8 cellular contexts compared by ENCODE assay signal in the genomic region with DNA sequence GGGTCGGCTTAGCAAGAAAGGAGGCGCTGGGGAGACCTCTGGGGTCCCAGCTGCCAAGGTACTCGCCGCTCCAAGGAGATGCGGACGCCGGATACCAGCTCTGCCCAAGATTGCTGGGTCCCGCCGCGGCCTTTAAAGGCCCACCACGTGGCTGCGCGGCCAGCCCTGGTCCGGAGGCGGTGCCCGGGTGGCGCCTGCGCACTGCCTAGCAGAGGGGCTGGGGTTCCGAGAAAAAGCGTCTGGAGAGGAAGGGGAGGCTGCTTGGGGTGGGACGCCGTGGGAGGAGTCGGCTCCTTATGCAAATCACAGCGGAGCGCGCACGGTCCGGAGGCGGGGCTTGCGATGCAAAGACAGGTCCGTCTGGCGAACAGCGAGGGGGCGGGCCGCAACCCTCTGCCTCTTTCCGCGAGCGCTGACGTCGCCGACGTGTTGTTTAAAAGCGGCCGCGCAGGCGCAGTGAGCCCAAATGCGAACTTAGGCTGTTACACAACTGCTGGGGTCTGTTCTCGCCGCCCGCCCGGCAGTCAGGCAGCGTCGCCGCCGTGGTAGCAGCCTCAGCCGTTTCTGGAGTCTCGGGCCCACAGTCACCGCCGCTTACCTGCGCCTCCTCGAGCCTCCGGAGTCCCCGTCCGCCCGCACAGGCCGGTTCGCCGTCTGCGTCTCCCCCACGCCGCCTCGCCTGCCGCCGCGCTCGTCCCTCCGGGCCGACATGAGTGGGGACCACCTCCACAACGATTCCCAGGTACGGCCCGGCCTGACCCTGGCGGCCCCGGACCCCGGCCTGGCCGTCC. TPM values are rescaled to one million over a fixed set of nuclear protein-coding genes. Genes with fewer than 3 reads are reported as not detected.
DNase-seq lines count a peak whose midpoint lies in the region; ATAC-seq and TF ChIP-seq lines count a peak whose summit lies in the region.

TSS of gene TOP1 (plus strand) at position 464 of the 791 bp plus-strand sequence. CDS start at position 710, 246 bp downstream.

- no peaks in the 10 kb centered on the region for H3F3A ChIP-seq in DOHH2 (ENCODE audit: control insufficient read depth, insufficient read depth)
- H3F3A ChIP-seq in GM23338 (replicated peaks; ENCODE audit: low read depth) = no peaks in the 10 kb centered on the region

- CTCF ChIA-PET in naive thymus-derived CD4-positive, alpha-beta T cell (lab: Charles Lee) = interaction anchor here (1.0 kb wide), 1 partner anchor 38 kb away, joined by 4 read pairs; no protein-coding TSS in a partner anchor

- DNase-seq in GM23338 (ENCODE audit: low spot score) (peak; percentile 100), LHCN-M2 (ENCODE audit: low read depth) (peak; percentile 99), RPMI8226 (peak; percentile 100), fibroblast of gingiva (ENCODE audit: low read depth) (peak; percentile 100)
- DNase-seq in activated T-helper 1 cell treated with anti-CD3 and anti-CD28 coated beads, Interleukin-2, amount 50 U/mL, for 16 hours (ENCODE audit: low read depth in 1 of 2, low spot score in 1 of 2) = peak; percentile 99 to 100
- DNase-seq in naive thymus-derived CD4-positive, alpha-beta T cell = peak; percentile 98 to 100 (median 99)
- DNase-seq in stimulated activated naive B cell treated with anti-CD40 and anti-IgM and Interleukin-4, amounts not matched to agents 10 μg/mL and 1 μg/mL and 100 μg/mL, for 72 hours = peak; percentile 100

- H3K4me1 Mint-ChIP-seq in GM23338 = peaks cover 49% of the 10 kb centered on the region
- peaks cover 41 to 52% (median 48%) of the 10 kb centered on the region in 7 donors for H3K4me1 Mint-ChIP-seq in naive thymus-derived CD4-positive, alpha-beta T cell
- H3K4me1 Mint-ChIP-seq in stimulated activated naive B cell treated with anti-CD40 and anti-IgM and Interleukin-4, amounts not matched to agents 10 μg/mL and 1 μg/mL and 100 μg/mL, for 72 hours = peaks cover 33 to 47% of the 10 kb centered on the region in 2 donors

- POLR2A ChIA-PET in naive thymus-derived CD4-positive, alpha-beta T cell (lab: Charles Lee) = interaction anchor here (1.0 to 2.5 kb wide), 7 partner anchors 10 to 129 kb away, joined by 3 to 11 read pairs (median 5); no protein-coding TSS in a partner anchor

- intact Hi-C loops in naive thymus-derived CD4-positive, alpha-beta T cell (cut with micrococcal nuclease) = loop anchor here (1.0 to 2.0 kb wide), 13 partner anchors 13 to 590 kb away; partner anchors contain the start of genes PLCG1 (in 2 of the 2), ZHX3 (in 2 of the 2), CHD6 (in 1 of the 2) and LPIN3 (in 1 of the 2)

- TF ChIP-seq CTCF in DOHH2 (IDR thresholded peaks at IDR 0.05; ENCODE audit: low read depth, low read length, poor library complexity, severe bottlenecking) (no peak), GM23338 (conservative IDR thresholded peaks at IDR 0.05; ENCODE audit: low read depth in 2 of 2) (no peak)

- peaks cover 31% of the 10 kb centered on the region; the same call in 1 of the 2 replicates for H4K20me1 ChIP-seq in DOHH2 (ENCODE audit: control insufficient read depth, insufficient read depth, low read depth, low read length)
- H4K20me1 ChIP-seq in GM23338 (replicated peaks; ENCODE audit: insufficient read depth) = peaks cover 36% of the 10 kb centered on the region

- peaks cover 48% of the 10 kb centered on the region for H3K36me3 ChIP-seq in DOHH2 (ENCODE audit: control insufficient read depth, low read length)
- H3K36me3 ChIP-seq in GM23338 (ENCODE audit: insufficient read depth) = no peaks in the 10 kb centered on the region; the same call in 1 of the 2 replicates
- peaks cover 0 to 10% (median 0%) of the 10 kb centered on the region in 3 experiments for H3K36me3 ChIP-seq in naive thymus-derived CD4-positive, alpha-beta T cell (ENCODE audit: control insufficient read depth in 2 of 3, insufficient read depth in 3 of 3, low read length in 3 of 3)

- H3K9me3 ChIP-seq in DOHH2 (ENCODE audit: control insufficient read depth, insufficient read depth, low read length) = no peaks in the 10 kb centered on the region
- no peaks in the 10 kb centered on the region for H3K9me3 ChIP-seq in naive thymus-derived CD4-positive, alpha-beta T cell (ENCODE audit: control insufficient read depth in 2 of 3, low read length in 3 of 3)

- peak within 1 kb of the TSS; percentile 54 for H3K27ac ChIP-seq in DOHH2 (ENCODE audit: low read depth, low read length)
- H3K27ac ChIP-seq in GM23338 (ENCODE audit: low read depth) = peak within 1 kb of the TSS; percentile 69
- H3K27ac ChIP-seq in naive thymus-derived CD4-positive, alpha-beta T cell (ENCODE audit: low read depth, low read length) = peak within 1 kb of the TSS; percentile 99

- peak within 1 kb of the TSS; percentile 90 for H2AFZ ChIP-seq in GM23338

- H3K36me3 Mint-ChIP-seq in GM23338 (ENCODE audit: low read depth) = peaks cover 41% of the 10 kb centered on the region
- H3K36me3 Mint-ChIP-seq in naive thymus-derived CD4-positive, alpha-beta T cell = peaks cover 0 to 18% (median 0%) of the 10 kb centered on the region in 5 donors
- peaks cover 12 to 26% of the 10 kb centered on the region in 2 donors for H3K36me3 Mint-ChIP-seq in stimulated activated naive B cell treated with anti-CD40 and anti-IgM and Interleukin-4, amounts not matched to agents 10 μg/mL and 1 μg/mL and 100 μg/mL, for 72 hours

- peak within 1 kb of the TSS; percentile 86 for H3K4me3 ChIP-seq in DOHH2 (ENCODE audit: low read length)
- peak within 1 kb of the TSS; percentile 66 for H3K4me3 ChIP-seq in GM23338
- H3K4me3 ChIP-seq in naive thymus-derived CD4-positive, alpha-beta T cell (ENCODE audit: low read length) = peak within 1 kb of the TSS; percentile 58

- peaks cover 29% of the 10 kb centered on the region for H3K27me3 Mint-ChIP-seq in GM23338 (ENCODE audit: insufficient read depth, low read depth, poor library complexity)
- no peaks in the 10 kb centered on the region for H3K27me3 Mint-ChIP-seq in naive thymus-derived CD4-positive, alpha-beta T cell
- H3K27me3 Mint-ChIP-seq in stimulated activated naive B cell treated with anti-CD40 and anti-IgM and Interleukin-4, amounts not matched to agents 10 μg/mL and 1 μg/mL and 100 μg/mL, for 72 hours = no peaks in the 10 kb centered on the region

- H3K4me1 ChIP-seq in DOHH2 (ENCODE audit: control insufficient read depth, low read length) (peaks cover 58% of the 10 kb centered on the region), GM23338 (ENCODE audit: insufficient read depth) (peaks cover 35% of the 10 kb centered on the region)
- H3K4me1 ChIP-seq in naive thymus-derived CD4-positive, alpha-beta T cell (ENCODE audit: control insufficient read depth in 2 of 2, insufficient read depth in 2 of 2, low read length in 2 of 2) = peaks cover 32 to 38% of the 10 kb centered on the region in 2 donors

- peaks cover 56% of the 10 kb centered on the region for H3K79me2 ChIP-seq in DOHH2 (ENCODE audit: control insufficient read depth, low read length)
- H3K79me2 ChIP-seq in GM23338 (replicated peaks; ENCODE audit: insufficient read depth) = peaks cover 49% of the 10 kb centered on the region

- H3K4me3 Mint-ChIP-seq in GM23338 = peak within 1 kb of the TSS; percentile 87
- peak within 1 kb of the TSS; percentile 79 to 96 (median 94) for H3K4me3 Mint-ChIP-seq in naive thymus-derived CD4-positive, alpha-beta T cell
- peak within 1 kb of the TSS; percentile 89 to 99 for H3K4me3 Mint-ChIP-seq in stimulated activated naive B cell treated with anti-CD40 and anti-IgM and Interleukin-4, amounts not matched to agents 10 μg/mL and 1 μg/mL and 100 μg/mL, for 72 hours

- H3K27ac Mint-ChIP-seq in GM23338 = peak within 1 kb of the TSS; percentile 97
- peak within 1 kb of the TSS; percentile 88 to 97 (median 96) for H3K27ac Mint-ChIP-seq in naive thymus-derived CD4-positive, alpha-beta T cell
- H3K27ac Mint-ChIP-seq in stimulated activated naive B cell treated with anti-CD40 and anti-IgM and Interleukin-4, amounts not matched to agents 10 μg/mL and 1 μg/mL and 100 μg/mL, for 72 hours = peak within 1 kb of the TSS; percentile 98

- H3K9me3 Mint-ChIP-seq in GM23338 = no peaks in the 10 kb centered on the region
- H3K9me3 Mint-ChIP-seq in naive thymus-derived CD4-positive, alpha-beta T cell = no peaks in the 10 kb centered on the region
- no peaks in the 10 kb centered on the region for H3K9me3 Mint-ChIP-seq in stimulated activated naive B cell treated with anti-CD40 and anti-IgM and Interleukin-4, amounts not matched to agents 10 μg/mL and 1 μg/mL and 100 μg/mL, for 72 hours

- H3K27me3 ChIP-seq in DOHH2 (ENCODE audit: control insufficient read depth, low read length) (no peaks in the 10 kb centered on the region), GM23338 (ENCODE audit: insufficient read depth) (peaks cover 34% of the 10 kb centered on the region)
- no peaks in the 10 kb centered on the region for H3K27me3 ChIP-seq in naive thymus-derived CD4-positive, alpha-beta T cell (ENCODE audit: control insufficient read depth in 2 of 2, insufficient read depth in 2 of 2, low read length in 2 of 2)

- H3K4me2 ChIP-seq in DOHH2 (ENCODE audit: low read length) (peak within 1 kb of the TSS; percentile 94), GM23338 (peak within 1 kb of the TSS; percentile 92)

- peak; percentile 92 for ATAC-seq in GM23338
- ATAC-seq in naive thymus-derived CD4-positive, alpha-beta T cell = peak; percentile 99
- ATAC-seq in stimulated activated naive B cell treated with anti-CD40 and anti-IgM and Interleukin-4, amounts not matched to agents 10 μg/mL and 1 μg/mL and 100 μg/mL, for 72 hours (replicated peaks) = peak; percentile 94 to 97

- no peaks in the 10 kb centered on the region for H3K9me2 ChIP-seq in DOHH2 (replicated peaks; ENCODE audit: control insufficient read depth, low read length)
- H3K9me2 ChIP-seq in GM23338 (ENCODE audit: insufficient read depth) = peaks cover 7% of the 10 kb centered on the region

TF ChIP-seq in GM23338, 12 proteins besides CTCF, POLR2A, EP300 and RAD21:
- TF ChIP-seq POLR2AphosphoS5 (IDR thresholded peaks at IDR 0.05; ENCODE audit: low read depth) (peak; percentile 86), ZNF114 (CRISPR knock-in tag; IDR thresholded peaks at IDR 0.05) (no peak), CREB1 (CRISPR knock-in tag; IDR thresholded peaks at IDR 0.05; ENCODE audit: low read depth) (peak; percentile 84), EZH2 (IDR thresholded peaks at IDR 0.05; ENCODE audit: low read depth, unreplicated experiment) (no peak)

RNA-seq across cellular contexts. Expression of gene TOP1, which starts in this region (rescaled TPM):
- total RNA-seq in GM23338 (2014; rRNA removed; shearing (Covaris generic)) = 57.4 and 62.4 TPM in 2 replicates
- polyA plus RNA-seq in GM23338 (2016; fragmentation: Nextera tagmentation; extraction: Ambion mirVana) = 101 and 102 TPM in 2 replicates
- 29.7 and 37.4 TPM in 2 replicates for total RNA-seq in LHCN-M2 (2014; rRNA removed)
- 27.1 TPM for polyA plus RNA-seq in LHCN-M2 (2012)
- 10 to 100 TPM; 32.0 to 82.8 (median 43.4) TPM for total RNA-seq in naive thymus-derived CD4-positive, alpha-beta T cell
- polyA plus RNA-seq in naive thymus-derived CD4-positive, alpha-beta T cell = 10 to 100 TPM; 10.2 to 13.6 TPM

Comparison
In these comparisons a context has a peak if more than half of its experiments do, and no peak if none do; other contexts are left out.
1. Peak in every context shown above with its lines: DNase-seq, ATAC-seq, H3K4me3 ChIP-seq and H3K27ac ChIP-seq.